24 cellular contexts compared by ENCODE assay signal in the genomic region with DNA sequence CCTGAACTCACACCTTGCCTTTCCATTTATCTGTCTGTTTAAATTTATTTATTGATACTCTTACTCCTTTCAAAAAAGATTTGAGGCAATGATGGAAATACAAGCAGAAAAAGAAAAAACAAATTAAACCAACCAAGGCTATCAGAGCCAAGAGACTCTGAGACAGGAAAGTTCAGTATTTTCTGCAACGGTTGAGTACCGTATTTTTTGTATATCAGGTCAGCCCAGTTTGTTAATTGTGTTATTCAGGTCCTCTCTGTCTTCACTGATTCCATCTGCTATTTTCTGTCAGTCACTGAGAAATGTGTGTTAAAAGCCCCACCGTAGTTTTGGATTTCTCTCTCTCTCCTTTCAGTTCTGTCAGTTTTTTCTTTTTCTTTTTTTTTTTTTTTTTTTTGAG.
"Had no signal": no experiment of that assay in that cellular context is flagged by ENCODE, and none has a peak within 500 bp of the region (broad histone marks: within the 10 kb centered on the region; RNA-seq: fewer than 3 reads in every experiment).

No MANE protein-coding gene starts in this region.

- H3K36me3 Mint-ChIP-seq: immature natural killer cell had no signal

- H3K27ac Mint-ChIP-seq: immature natural killer cell, mesothelial cell of epicardium, naive B cell had no signal

- H3K4me1 ChIP-seq: esophagus muscularis mucosa, foreskin keratinocyte, gastroesophageal sphincter, left lung, lower lobe of right lung had no signal

- H3K27me3 ChIP-seq: heart left ventricle, hepatocyte had no signal

- H3K36me3 ChIP-seq: esophagus muscularis mucosa, gastroesophageal sphincter, heart left ventricle, left lung, lower lobe of right lung had no signal

- H3K79me2 ChIP-seq: hepatocyte had no signal

- H2AFZ ChIP-seq: hepatocyte had no signal

- FAIRE-seq: colon, endothelial cell of umbilical vein, frontal cortex had no signal

- H3K4me2 ChIP-seq: hepatocyte had no signal

- H3K9me3 Mint-ChIP-seq: immature natural killer cell had no signal

- ATAC-seq: foreskin keratinocyte, gastroesophageal sphincter, heart left ventricle, left cardiac atrium, left lung, left ventricle myocardium superior, lower lobe of right lung, mucosa of descending colon had no signal

- H3K4me3 Mint-ChIP-seq: immature natural killer cell, mesothelial cell of epicardium, naive B cell had no signal

- H3K4me3 ChIP-seq: coronary artery, dorsolateral prefrontal cortex, esophagus muscularis mucosa, gastroesophageal sphincter, heart left ventricle, hepatocyte, left lung, lower lobe of right lung, mucosa of descending colon had no signal

- H3K4me1 Mint-ChIP-seq: immature natural killer cell, naive B cell had no signal

- H3K9me3 ChIP-seq: heart left ventricle, lower lobe of right lung, mucosa of descending colon had no signal

- H3K27ac ChIP-seq: coronary artery, dorsolateral prefrontal cortex, esophagus muscularis mucosa, foreskin keratinocyte, gastroesophageal sphincter, heart left ventricle, hepatocyte, left lung, lower lobe of right lung had no signal

- DNase-seq: dermis blood vessel endothelial cell; dorsolateral prefrontal cortex; effector CD4-positive, alpha-beta T cell; effector memory CD4-positive, alpha-beta T cell; foreskin keratinocyte; heart left ventricle; hypothalamus; immature natural killer cell; islet precursor cell; left cardiac atrium; left lung; left ventricle myocardium superior; lower lobe of right lung; mesenchymal stem cell; mucosa of descending colon; naive B cell had no signal
